In the genomic region with DNA sequence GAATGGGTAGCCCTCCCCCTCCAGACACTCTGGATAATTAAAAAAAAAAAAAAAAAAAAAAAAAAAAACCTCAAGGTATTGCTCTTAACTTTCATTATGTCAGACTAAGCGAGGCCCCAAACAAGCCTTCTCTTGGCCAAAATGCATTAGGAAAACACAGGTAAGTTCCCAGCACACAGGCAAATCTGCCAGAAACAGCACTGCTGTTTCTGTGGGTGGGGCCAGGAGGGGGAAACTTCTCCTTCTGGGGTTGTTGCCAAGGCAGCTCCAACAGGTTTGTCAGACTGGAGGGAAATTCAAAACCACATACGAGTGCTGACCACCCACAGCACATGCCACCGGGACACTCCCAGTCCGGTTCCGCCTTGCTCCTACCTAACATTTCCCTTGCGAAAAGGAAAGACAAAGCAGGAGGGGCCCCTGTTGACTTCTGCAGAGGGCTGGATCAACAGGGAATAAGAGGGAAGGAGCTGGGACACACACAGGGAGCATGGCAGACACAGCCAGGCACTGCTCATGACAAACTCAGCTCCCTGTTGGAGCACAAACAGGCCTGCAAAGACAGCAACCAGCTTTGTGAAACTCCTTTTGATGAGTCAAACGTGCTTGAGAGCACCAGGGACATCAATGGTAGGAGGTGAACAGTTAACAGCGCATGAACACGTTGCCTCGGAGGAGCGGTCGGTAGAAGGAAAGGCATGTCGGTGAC, we compare ENCODE assay signal across 8 cellular contexts. TPM values are rescaled to one million over a fixed set of nuclear protein-coding genes. Genes with fewer than 3 reads are reported as not detected.
A peak's percentile ranks its signal among the peaks of the same experiment; 100 is the strongest.
DNase-seq lines count a peak whose midpoint lies in the region; TF ChIP-seq lines count a peak whose summit lies in the region.

No MANE protein-coding gene starts in this region.

- peak overlapping the region; percentile 98 for H3K27ac ChIP-seq in fibroblast of lung (ENCODE audit: insufficient read depth, low read length)

- H4K20me1 ChIP-seq in fibroblast of lung (ENCODE audit: control insufficient read depth, extremely low read depth, insufficient read depth, low read length) = no peaks in the 10 kb centered on the region

- peaks cover 48% of the 10 kb centered on the region for H3K36me3 ChIP-seq in fibroblast of lung (ENCODE audit: control insufficient read depth, insufficient read depth, low read length)

- H3K4me2 ChIP-seq in fibroblast of lung (ENCODE audit: extremely low read depth, insufficient read depth, low read length) = peak overlapping the region; percentile 49

- in situ Hi-C loops in GM13977 (cut with MboI; ENCODE audit: low pct_unique_long_range_greater_than_20kb, low sequenced_read_pairs, unreplicated experiment) = no loop called here

- H3K4me3 ChIP-seq in fibroblast of lung (replicated peaks in 1 of 4; ENCODE audit: control extremely low read depth in 1 of 4, insufficient read depth in 1 of 4, low read depth in 3 of 4, low read length in 4 of 4) = no peak overlapping the region

- H3K9me3 ChIP-seq in fibroblast of lung (ENCODE audit: control insufficient read depth, insufficient read depth, low read depth, low read length) = no peaks in the 10 kb centered on the region

- no peaks in the 10 kb centered on the region for H3K27me3 ChIP-seq in fibroblast of lung (ENCODE audit: control insufficient read depth, insufficient read depth, low read length)

- DNase-seq in GM13977 (ENCODE audit: low spot score) (peak; percentile 79), NCI-H510A (lab: John Stamatoyannopoulos, UW) (peak; percentile 55), fibroblast of lung (ENCODE audit: low read depth in 2 of 2) (peak in 1 of 2 donors; percentile 91), renal cortical epithelial cell (ENCODE audit: low read depth) (peak; percentile 88), NAMALWA (ENCODE audit: low spot score) (no peak), OCI-M2 (lab: John Stamatoyannopoulos, UW; ENCODE audit: unreplicated experiment) (no peak), DMS114 treated with DMSO at 0.1 percent for 48 hours (lab: John Stamatoyannopoulos, UW; ENCODE audit: unreplicated experiment) (no peak)
- peak; percentile 79 for DNase-seq in activated CD8-positive, alpha-beta memory T cell treated with anti-CD3 and anti-CD28 coated beads, Interleukin-2, amount 50 U/mL, for 48 hours

- H3K9ac ChIP-seq in fibroblast of lung (ENCODE audit: insufficient read depth, low read length) = peak overlapping the region; percentile 7

- peaks cover 96% of the 10 kb centered on the region for H3K4me1 ChIP-seq in fibroblast of lung (ENCODE audit: control insufficient read depth, extremely low read depth, insufficient read depth, low read length)

- H2AFZ ChIP-seq in fibroblast of lung (ENCODE audit: low read length) = no peak overlapping the region

- peaks cover 100% of the 10 kb centered on the region for H3K79me2 ChIP-seq in fibroblast of lung (ENCODE audit: control insufficient read depth, insufficient read depth, low read length)

- TF ChIP-seq CTCF in GM13977 (IDR thresholded peaks at IDR 0.05; ENCODE audit: extremely low read depth, insufficient read depth, missing control alignments) (no peak), fibroblast of lung (conservative IDR thresholded peaks at IDR 0.05 in 1 of 2, IDR thresholded peaks at IDR 0.05 in 1 of 2; ENCODE audit: low read depth in 1 of 2, low read length in 2 of 2) (no peak)

RNA-seq across cellular contexts. Expression of a gene that starts 55.0 kb away (rescaled TPM):
- 562 and 796 TPM in 2 replicates for total RNA-seq in fibroblast of lung
- 413 and 677 TPM in 2 replicates for polyA plus RNA-seq in fibroblast of lung
- 611 and 1,244 TPM in 2 replicates for polyA plus RNA-seq in fibroblast of lung (2012)
- polyA minus RNA-seq in fibroblast of lung (ENCODE audit: low replicate concordance) = 1,141 and 2,569 TPM in 2 replicates
- 1,031 and 1,268 TPM in 2 replicates for total RNA-seq in renal cortical epithelial cell

Comparison
In these comparisons a context has a peak if more than half of its experiments do, and no peak if none do; other contexts are left out.
1. DNase-seq: peak in GM13977 (single experiment), NCI-H510A (single experiment), activated CD8-positive, alpha-beta memory T cell treated with anti-CD3 and anti-CD28 coated beads, Interleukin-2, amount 50 U/mL, for 48 hours (single experiment) and renal cortical epithelial cell (single experiment); none in NAMALWA (single experiment), OCI-M2 (single experiment) and DMS114 treated with DMSO at 0.1 percent for 48 hours (single experiment).